ENCODE assay signal across 1 cellular context in genomic region chr5:98928802-98929122, GRCh38.
TF ChIP-seq lines count a peak whose summit lies in the region.

CHD1 (minus strand) TSS chr5:98929007; CDS start chr5:98926386, 2,621 bp downstream.

TF ChIP-seq in GM12878, 131 proteins besides CTCF, POLR2A, EP300 and RAD21 (continued from another document):
- TF ChIP-seq EGR1 (IDR thresholded peaks at IDR 0.05; ENCODE audit: borderline replicate concordance in 1 of 2, low read depth in 2 of 2, low read length in 2 of 2) (peak; percentile 35 to 85), RFX5 (IDR thresholded peaks at IDR 0.05; ENCODE audit: low read depth, low read length) (0 out of 2 replicates have a peak, but pooled peaks have one; percentile 35), E4F1 (IDR thresholded peaks at IDR 0.05; ENCODE audit: borderline replicate concordance, partially characterized antibody) (no peak), CREB1 (IDR thresholded peaks at IDR 0.05; ENCODE audit: low read depth) (peak; percentile 68; the same call in 1 of the 2 replicates), BACH1 (IDR thresholded peaks at IDR 0.05; ENCODE audit: borderline replicate concordance) (peak; percentile 76), CREM (IDR thresholded peaks at IDR 0.05; ENCODE audit: low read depth) (peak; percentile 46), MXI1 (IDR thresholded peaks at IDR 0.05; ENCODE audit: low read depth, low read length) (peak; percentile 66), MEF2A (IDR thresholded peaks at IDR 0.05; ENCODE audit: insufficient read depth, low read depth, low read length) (0 out of 2 replicates have a peak, but pooled peaks have one; percentile 19), MAX (IDR thresholded peaks at IDR 0.05; ENCODE audit: low read depth, low read length) (peak; percentile 59; the same call in 1 of the 2 replicates), YY1 (IDR thresholded peaks at IDR 0.05; ENCODE audit: low read depth, low read length) (peak; percentile 95)
